8 cellular contexts compared by ENCODE assay signal in genomic region chr2:47867205-47867604, GRCh38. TPM values are rescaled to one million over a fixed set of nuclear protein-coding genes. Genes with fewer than 3 reads are reported as not detected.
DNase-seq lines count a peak whose midpoint lies in the region; ATAC-seq and TF ChIP-seq lines count a peak whose summit lies in the region.

No MANE protein-coding gene starts in this region.

- no peak overlapping the region for H4K91ac ChIP-seq in trophoblast cell (ENCODE audit: low read depth, low read length)

- no peak overlapping the region for H3K4me3 ChIP-seq in Panc1 (ENCODE audit: low read depth in 2 of 2, low read length in 2 of 2)
- H3K4me3 ChIP-seq in trophoblast cell (ENCODE audit: low read depth, low read length) = no peak overlapping the region

- no peaks in the 10 kb centered on the region for H3K79me1 ChIP-seq in trophoblast cell (ENCODE audit: low read length)

- POLR2A ChIA-PET in Panc1 (lab: Charles Lee) = interaction anchor here (1.1 kb wide), 1 partner anchor 549 kb away, joined by 4 read pairs; no protein-coding TSS in a partner anchor

- H3K9me3 ChIP-seq in Panc1 (ENCODE audit: control insufficient read depth, insufficient read depth, low read depth, low read length) (no peaks in the 10 kb centered on the region), trophoblast cell (ENCODE audit: insufficient read depth, low read depth, low read length) (no peaks in the 10 kb centered on the region)

- H4K12ac ChIP-seq in trophoblast cell (ENCODE audit: low read depth, low read length) = no peak overlapping the region

- no peak overlapping the region for H3K4me2 ChIP-seq in trophoblast cell (ENCODE audit: low read length)

- H3K4me1 ChIP-seq in Panc1 (ENCODE audit: control insufficient read depth, insufficient read depth, low read length) (peaks cover 16% of the 10 kb centered on the region; the same call in 1 of the 2 replicates), trophoblast cell (ENCODE audit: control insufficient read depth in 1 of 2, insufficient read depth in 2 of 2, low read length in 2 of 2) (no peaks in the 10 kb centered on the region)

- CTCF ChIA-PET in Panc1 (lab: Charles Lee) = no interaction called here

- no peak overlapping the region for H3K23ac ChIP-seq in trophoblast cell (ENCODE audit: low read length)

- H3K18ac ChIP-seq in trophoblast cell (ENCODE audit: low read length) = no peak overlapping the region

- peak; percentile 90 for DNase-seq in EH (ENCODE audit: low read depth)
- DNase-seq in Panc1 (ENCODE audit: low read depth, low spot score) = peak; percentile 36
- DNase-seq in fibroblast of gingiva (ENCODE audit: low read depth) = peak; percentile 78
- no peak for DNase-seq in trophoblast cell
- no peak for DNase-seq in NCI-H1092 treated with DMSO at 0.1 percent for 48 hours (lab: John Stamatoyannopoulos, UW)

- in situ Hi-C loops in Panc1 (cut with HindIII; ENCODE audit: low pct_unique_long_range_greater_than_20kb, low sequenced_read_pairs) = no loop called here

- H2BK5ac ChIP-seq in trophoblast cell (ENCODE audit: low read depth, low read length, poor library complexity) = no peak overlapping the region

- no peak overlapping the region for H2BK12ac ChIP-seq in trophoblast cell (ENCODE audit: low read length)

- no peak for ATAC-seq in Panc1
- no peak for ATAC-seq in HG02798 (IDR thresholded peaks at IDR 0.05; ENCODE audit: poor library complexity, unreplicated experiment)
- no peak for ATAC-seq in HG02870 (IDR thresholded peaks at IDR 0.05; ENCODE audit: unreplicated experiment)
- ATAC-seq in GM21723 (IDR thresholded peaks at IDR 0.05; ENCODE audit: unreplicated experiment) = no peak

- H3K27ac ChIP-seq in Panc1 (ENCODE audit: low read length) (no peak overlapping the region), trophoblast cell (ENCODE audit: low read depth, low read length) (no peak overlapping the region)

- no peak overlapping the region for H2BK120ac ChIP-seq in trophoblast cell (ENCODE audit: insufficient read depth, low read length, poor library complexity)

- intact Hi-C loops in Panc1 (cut with micrococcal nuclease; ENCODE audit: unreplicated experiment) = no loop called here

- no CpG with 5 or more reads among the region's 2 CpGs for WGBS in trophoblast cell (ENCODE audit: extremely low coverage, insufficient coverage, insufficient read length)

- H2AFZ ChIP-seq in trophoblast cell (ENCODE audit: insufficient read depth, low read length, poor library complexity) = no peak overlapping the region

- H3K27me3 ChIP-seq in Panc1 (ENCODE audit: control insufficient read depth, insufficient read depth, low read length) (no peaks in the 10 kb centered on the region), trophoblast cell (ENCODE audit: insufficient read depth, low read length) (no peaks in the 10 kb centered on the region)

- no peak overlapping the region for H4K8ac ChIP-seq in trophoblast cell (ENCODE audit: low read depth, low read length)

- BruUV-seq in Panc1 (replicated peaks; lab: Mats Ljungman, UMichigan) = no TSS peak

- no peak overlapping the region for H2AK5ac ChIP-seq in trophoblast cell (ENCODE audit: low read length)

- H3K4ac ChIP-seq in trophoblast cell (ENCODE audit: low read depth, low read length) = peak overlapping the region; percentile 21

- no peak for TF ChIP-seq CTCF in Panc1 (IDR thresholded peaks at IDR 0.05)

- H3K36me3 ChIP-seq in Panc1 (ENCODE audit: control insufficient read depth, insufficient read depth, low read length) (no peaks in the 10 kb centered on the region), trophoblast cell (ENCODE audit: control insufficient read depth in 1 of 2, insufficient read depth in 2 of 2, low read length in 2 of 2) (peaks cover 1 to 3% of the 10 kb centered on the region in 2 experiments)

- H3K14ac ChIP-seq in trophoblast cell (ENCODE audit: low read length) = no peak overlapping the region

- H3K9ac ChIP-seq in trophoblast cell (ENCODE audit: low read length) = no peak overlapping the region

- H3K79me2 ChIP-seq in trophoblast cell (ENCODE audit: control insufficient read depth, insufficient read depth, low read length, poor library complexity) = peaks cover 7% of the 10 kb centered on the region

RNA-seq across cellular contexts. Expression of gene FBXO11, which starts 39.1 kb away (rescaled TPM):
- 58.9 TPM for total RNA-seq in Panc1 (2021; ENCODE audit: unreplicated experiment)
- polyA plus RNA-seq in Panc1 (2012; ENCODE audit: insufficient read length) = 22.5 TPM
- polyA plus RNA-seq in trophoblast cell (2013) = 99.7 and 107 TPM in 2 replicates

Comparison
In these comparisons a context has a peak if more than half of its experiments do, and no peak if none do; other contexts are left out.
1. DNase-seq: peak in EH (single experiment), Panc1 (single experiment) and fibroblast of gingiva (single experiment); none in trophoblast cell (0 of 2) and NCI-H1092 treated with DMSO at 0.1 percent for 48 hours (single experiment).